In genomic region chr2:85195956-85196355, GRCh38 we compare ENCODE assay signal across 33 cellular contexts.
"Had no signal": no experiment of that assay in that cellular context is flagged by ENCODE, and none has a peak within 500 bp of the region (broad histone marks: within the 10 kb centered on the region; RNA-seq: fewer than 3 reads in every experiment).

No MANE protein-coding gene starts in this region.

- H3K27me3 ChIP-seq: brain microvascular endothelial cell, cardiac muscle cell had no signal

- H3K36me3 ChIP-seq: brain microvascular endothelial cell, cardiac muscle cell had no signal

- H3K27ac ChIP-seq: brain microvascular endothelial cell, cardiac muscle cell, PC-9, RWPE1, VCaP had no signal

- ATAC-seq: activated T-cell treated with anti-CD3 and anti-CD28 coated beads, Interleukin-2, amount 50 U/mL, for 4 hours; Right ventricle myocardium inferior had no signal

- H3K4me3 ChIP-seq: cardiac muscle cell, PC-9 had no signal

- DNase-seq: activated B cell treated with CpG ODN at 0.5 μM for 24 hours; activated CD4-positive, alpha-beta memory T cell treated with anti-CD3 and anti-CD28 coated beads for 36 hours; activated CD4-positive, alpha-beta T cell treated with anti-CD3 and anti-CD28 coated beads for 4 hours; activated CD4-positive, alpha-beta T cell treated with anti-CD3 and anti-CD28 coated beads, Interleukin-2, amount 50 U/mL, for 1 hour; activated CD4-positive, CD25-positive, alpha-beta regulatory T cell treated with anti-CD3 and anti-CD28 coated beads, Interleukin-2, amount 50 U/mL, for 72 hours; activated CD8-positive, alpha-beta memory T cell treated with anti-CD3 and anti-CD28 coated beads, Interleukin-2, amount 50 U/mL, for 4 hours; activated gamma-delta T cell treated with Interleukin-2 at 50 U/mL for 16 hours; activated naive CD4-positive, alpha-beta T cell treated with anti-CD3 and anti-CD28 coated beads, Interleukin-2, amount 10 ng/mL, durations not matched to agents 7 days and 5 days; activated T-cell treated with anti-CD3 and anti-CD28 coated beads for 4 hours; activated T-cell treated with anti-CD3 and anti-CD28 coated beads, Interleukin-2, amount 50 U/mL, for 4 hours; amniotic stem cell; aorta; brain microvascular endothelial cell; Karpas-422; KBM-7; MM.1S; MV-4-11; NCI-H1092; NCI-H1436 treated with DMSO at 0.1 percent for 48 hours; NCI-H1694 treated with DMSO at 0.1 percent for 48 hours; NCI-H2029; NCI-H345; NCI-H524 treated with DMSO at 0.1 percent for 48 hours; NK-92 treated with Interleukin-12 subunit alpha and Interleukin-12 subunit beta, amount 100 ng/mL, for 24 hours; PC-9; SW 1271; T-helper 1 cell; T-helper 2 cell; T-helper 9 cell had no signal
